8 cellular contexts compared by ENCODE assay signal in genomic region chr2:72862239-72862988, GRCh38. TPM values are rescaled to one million over a fixed set of nuclear protein-coding genes. Genes with fewer than 3 reads are reported as not detected.
DNase-seq lines count a peak whose midpoint lies in the region; ATAC-seq and TF ChIP-seq lines count a peak whose summit lies in the region.

No MANE protein-coding gene starts in this region.

- H3K4me1 ChIP-seq in endodermal cell (ENCODE audit: control insufficient read depth, insufficient read depth, low read length): peaks cover 5% of the 10 kb centered on the region

- TF ChIP-seq CTCF in endodermal cell (conservative IDR thresholded peaks at IDR 0.05): peak; percentile 99
- peak; percentile 98 for TF ChIP-seq CTCF in mesothelial cell of epicardium (IDR thresholded peaks at IDR 0.05; ENCODE audit: unreplicated experiment)

- H3K4me1 Mint-ChIP-seq in activated CD8-positive, alpha-beta memory T cell treated with anti-CD3 and anti-CD28 coated beads, Interleukin-2, amount 10 ng/mL, durations not matched to agents 7 days and 5 days: peaks cover 21% of the 10 kb centered on the region
- H3K4me1 Mint-ChIP-seq in endodermal cell (peaks cover 16% of the 10 kb centered on the region), mesothelial cell of epicardium (peaks cover 14% of the 10 kb centered on the region)

- 11 to 20% methylated on average over 23 to 33 of the region's 33 CpGs for WGBS in endodermal cell (ENCODE audit: insufficient coverage in 1 of 2, insufficient read length in 1 of 2), 2 experiments

- CTCF ChIA-PET in activated CD8-positive, alpha-beta memory T cell treated with anti-CD3 and anti-CD28 coated beads, Interleukin-2, amount 10 ng/mL, durations not matched to agents 7 days and 5 days (lab: Charles Lee): interaction anchor here (0.6 to 2.9 kb wide), 30 partner anchors 9 to 384 kb away, joined by 3 to 24 read pairs (median 4); partner anchors contain the start of gene SPR

- H3K27ac Mint-ChIP-seq in activated CD8-positive, alpha-beta memory T cell treated with anti-CD3 and anti-CD28 coated beads, Interleukin-2, amount 10 ng/mL, durations not matched to agents 7 days and 5 days: no peak overlapping the region
- H3K27ac Mint-ChIP-seq in endodermal cell: no peak overlapping the region
- peak overlapping the region; percentile 45 for H3K27ac Mint-ChIP-seq in mesothelial cell of epicardium

- H3K9me3 Mint-ChIP-seq in activated CD8-positive, alpha-beta memory T cell treated with anti-CD3 and anti-CD28 coated beads, Interleukin-2, amount 10 ng/mL, durations not matched to agents 7 days and 5 days (ENCODE audit: low read depth): no peaks in the 10 kb centered on the region
- H3K9me3 Mint-ChIP-seq in endodermal cell (no peaks in the 10 kb centered on the region), mesothelial cell of epicardium (no peaks in the 10 kb centered on the region)

- peak overlapping the region; percentile 57 for H3K4me3 ChIP-seq in endodermal cell (ENCODE audit: low read length)

- H3K36me3 ChIP-seq in endodermal cell (ENCODE audit: control insufficient read depth, insufficient read depth, low read length): no peaks in the 10 kb centered on the region

- H3K27ac ChIP-seq in endodermal cell (ENCODE audit: low read depth, low read length): no peak overlapping the region

- H3K27me3 Mint-ChIP-seq in activated CD8-positive, alpha-beta memory T cell treated with anti-CD3 and anti-CD28 coated beads, Interleukin-2, amount 10 ng/mL, durations not matched to agents 7 days and 5 days: peaks cover 64% of the 10 kb centered on the region
- H3K27me3 Mint-ChIP-seq in endodermal cell (ENCODE audit: insufficient read depth) (peaks cover 27% of the 10 kb centered on the region), mesothelial cell of epicardium (ENCODE audit: low read depth) (peaks cover 21% of the 10 kb centered on the region)

- no peak overlapping the region for H3K9ac ChIP-seq in endodermal cell (ENCODE audit: extremely low read depth, low read length, poor library complexity, severe bottlenecking)

- peak overlapping the region; percentile 64 for H3K4me3 Mint-ChIP-seq in activated CD8-positive, alpha-beta memory T cell treated with anti-CD3 and anti-CD28 coated beads, Interleukin-2, amount 10 ng/mL, durations not matched to agents 7 days and 5 days
- H3K4me3 Mint-ChIP-seq in endodermal cell (peak overlapping the region; percentile 55), mesothelial cell of epicardium (peak overlapping the region; percentile 70)

- in situ Hi-C loops in Caki2 (cut with HindIII; ENCODE audit: low pct_unique_long_range_greater_than_20kb, low sequenced_read_pairs): no loop called here

- peak; percentile 87 for DNase-seq in Caki2 (ENCODE audit: low read depth)
- peak; percentile 60 for DNase-seq in HS-5 (ENCODE audit: low read depth)
- peak; percentile 48 to 75 for DNase-seq in NOMO-1 (lab: John Stamatoyannopoulos, UW; ENCODE audit: unreplicated experiment in 2 of 2)
- DNase-seq in activated CD8-positive, alpha-beta memory T cell treated with anti-CD3 and anti-CD28 coated beads, Interleukin-2, amount 10 ng/mL, durations not matched to agents 7 days and 5 days: peak; percentile 90
- peak; percentile 99 for DNase-seq in endodermal cell
- peak; percentile 89 to 96 for DNase-seq in mesothelial cell of epicardium (ENCODE audit: low spot score in 2 of 2, unreplicated experiment in 2 of 2)
- DNase-seq in stimulated activated CD8-positive, alpha-beta memory T cell treated with anti-CD3 and anti-CD28 coated beads, Interleukin-15, amount 100 ng/mL, for 48 hours (ENCODE audit: low read depth in 2 of 2): peak; percentile 72 to 78

- peaks cover 10% of the 10 kb centered on the region for H3K27me3 ChIP-seq in endodermal cell (ENCODE audit: control insufficient read depth, insufficient read depth, low read length, poor library complexity, severe bottlenecking)

- no peaks in the 10 kb centered on the region for H3K9me3 ChIP-seq in endodermal cell (ENCODE audit: control insufficient read depth, low read length)

- H3K36me3 Mint-ChIP-seq in activated CD8-positive, alpha-beta memory T cell treated with anti-CD3 and anti-CD28 coated beads, Interleukin-2, amount 10 ng/mL, durations not matched to agents 7 days and 5 days: no peaks in the 10 kb centered on the region
- H3K36me3 Mint-ChIP-seq in endodermal cell (ENCODE audit: low read depth) (no peaks in the 10 kb centered on the region), mesothelial cell of epicardium (no peaks in the 10 kb centered on the region)

- peak; percentile 91 for ATAC-seq in GM21367 (IDR thresholded peaks at IDR 0.05; ENCODE audit: unreplicated experiment)
- ATAC-seq in activated CD8-positive, alpha-beta memory T cell treated with anti-CD3 and anti-CD28 coated beads, Interleukin-2, amount 10 ng/mL, durations not matched to agents 7 days and 5 days: peak; percentile 98

RNA-seq across cellular contexts. Expression of gene SPR, which starts 24.8 kb away (rescaled TPM):
- 120 and 123 TPM in 2 replicates for total RNA-seq in Caki2 (2014; rRNA removed; shearing (Covaris generic); ENCODE audit: low replicate concordance)
- total RNA-seq in activated CD8-positive, alpha-beta memory T cell treated with anti-CD3 and anti-CD28 coated beads, Interleukin-2, amount 10 ng/mL, durations not matched to agents 7 days and 5 days: 1 to 10 TPM; 1.3 to 3.1 TPM
- total RNA-seq in endodermal cell (10 to 100 TPM; 13.7 to 15.2 TPM), mesothelial cell of epicardium (11.4 to 13.8 TPM (median 12.5 TPM) in 3 replicates)
- 2.5 TPM for polyA plus RNA-seq in endodermal cell (2013, experiment 1 of 2)
- polyA plus RNA-seq in endodermal cell (2013, experiment 2 of 2): 1.7 TPM

RNA-seq across cellular contexts. Expression of gene EXOC6B, which starts 36.6 kb away (rescaled TPM):
- 18.5 and 19.6 TPM in 2 replicates for total RNA-seq in Caki2 (2014; rRNA removed; shearing (Covaris generic); ENCODE audit: low replicate concordance)
- total RNA-seq in activated CD8-positive, alpha-beta memory T cell treated with anti-CD3 and anti-CD28 coated beads, Interleukin-2, amount 10 ng/mL, durations not matched to agents 7 days and 5 days: 10 to 100 TPM; 14.1 to 22.8 TPM
- 10 to 100 TPM; 51.3 to 68.9 TPM for total RNA-seq in endodermal cell
- 19.8 TPM for polyA plus RNA-seq in endodermal cell (2013, experiment 1 of 2)
- 18.6 TPM for polyA plus RNA-seq in endodermal cell (2013, experiment 2 of 2)
- total RNA-seq in mesothelial cell of epicardium: 99.7 to 105 TPM (median 104 TPM) in 3 replicates

RNA-seq across cellular contexts. Expression of gene EMX1, which starts 54.9 kb away (rescaled TPM):
- 0.55 and 0.81 TPM in 2 replicates for total RNA-seq in Caki2 (2014; rRNA removed; shearing (Covaris generic); ENCODE audit: low replicate concordance)
- total RNA-seq in activated CD8-positive, alpha-beta memory T cell treated with anti-CD3 and anti-CD28 coated beads, Interleukin-2, amount 10 ng/mL, durations not matched to agents 7 days and 5 days: not detected
- total RNA-seq in endodermal cell (1 to 10 TPM in 1 of 2 donors, under 1 TPM in 1; 0.35 to 1.1 TPM), mesothelial cell of epicardium (0.09 TPM in 2 of 3 replicates, not detected in the other)
- 0.25 TPM for polyA plus RNA-seq in endodermal cell (2013, experiment 1 of 2)
- polyA plus RNA-seq in endodermal cell (2013, experiment 2 of 2): 0.17 TPM
